In the genomic region with DNA sequence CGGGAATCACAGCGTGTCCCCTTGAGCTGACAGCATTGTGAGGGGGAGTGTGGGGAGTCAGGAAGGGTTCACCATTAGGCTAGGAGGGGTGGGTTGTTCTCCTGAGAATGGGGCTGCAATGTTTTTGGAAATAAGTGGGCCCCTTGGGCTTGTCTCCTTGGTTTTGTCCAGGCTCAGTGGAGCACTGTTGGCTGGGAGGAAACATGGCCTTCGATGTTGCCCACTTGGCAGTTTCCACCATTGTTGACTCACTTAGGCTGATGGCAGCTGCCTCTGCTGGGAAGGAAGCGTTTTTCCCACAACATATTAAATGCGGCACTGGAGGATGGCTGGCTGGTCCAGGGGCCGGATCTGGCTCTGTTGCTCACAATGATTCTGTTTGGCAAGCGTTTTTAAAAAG, we compare ENCODE assay signal across 18 cellular contexts.
DNase-seq lines count a peak whose midpoint lies in the region; ATAC-seq and TF ChIP-seq lines count a peak whose summit lies in the region.
"Had no signal": no experiment of that assay in that cellular context is flagged by ENCODE, and none has a peak within 500 bp of the region (broad histone marks: within the 10 kb centered on the region; RNA-seq: fewer than 3 reads in every experiment).

No MANE protein-coding gene starts in this region.

- in situ Hi-C loops in astrocyte of the cerebellum (cut with HindIII; ENCODE audit: low sequenced_read_pairs) = loop anchor here (25.0 kb wide), 1 partner anchor 489 kb away; no protein-coding TSS in a partner anchor

- no peaks in the 10 kb centered on the region for H4K20me1 ChIP-seq in GM23338 (replicated peaks; ENCODE audit: insufficient read depth)

- peaks cover 17% of the 10 kb centered on the region for H3K4me1 Mint-ChIP-seq in GM23338
- H3K4me1 Mint-ChIP-seq: activated naive CD4-positive, alpha-beta T cell treated with anti-CD3 and anti-CD28 coated beads, Interleukin-2, amount 10 ng/mL, durations not matched to agents 7 days and 5 days had no signal

- H3K36me3 ChIP-seq in GM23338 (ENCODE audit: insufficient read depth) = no peaks in the 10 kb centered on the region
- H3K36me3 ChIP-seq: SJCRH30 had no signal

- peaks cover 3% of the 10 kb centered on the region; the same call in 1 of the 3 replicates for H3K36me3 Mint-ChIP-seq in GM23338 (ENCODE audit: low read depth)
- H3K36me3 Mint-ChIP-seq: activated naive CD4-positive, alpha-beta T cell treated with anti-CD3 and anti-CD28 coated beads, Interleukin-2, amount 10 ng/mL, durations not matched to agents 7 days and 5 days had no signal

- TF ChIP-seq CTCF in astrocyte of the cerebellum (IDR thresholded peaks at IDR 0.05; ENCODE audit: low read depth, low read length, missing control alignments) = no peak
- TF ChIP-seq CTCF in GM23338 (conservative IDR thresholded peaks at IDR 0.05; ENCODE audit: low read depth in 2 of 2) = no peak

- no peaks in the 10 kb centered on the region for H3K9me2 ChIP-seq in GM23338 (ENCODE audit: insufficient read depth)

- H3K27me3 ChIP-seq in GM23338 (ENCODE audit: insufficient read depth) = no peaks in the 10 kb centered on the region
- H3K27me3 ChIP-seq: SJCRH30 had no signal

- H3K4me3 Mint-ChIP-seq in GM23338 = no peak overlapping the region
- H3K4me3 Mint-ChIP-seq: activated naive CD4-positive, alpha-beta T cell treated with anti-CD3 and anti-CD28 coated beads, Interleukin-2, amount 10 ng/mL, durations not matched to agents 7 days and 5 days; T-helper 2 cell treated with Interferon-gamma antibody and Interleukin-4, amounts not matched to agents 5 μg/mL and 100 μg/mL, for 36 hours had no signal

- no peak overlapping the region for H3K27ac Mint-ChIP-seq in GM23338
- H3K27ac Mint-ChIP-seq: activated naive CD4-positive, alpha-beta T cell treated with anti-CD3 and anti-CD28 coated beads, Interleukin-2, amount 10 ng/mL, durations not matched to agents 7 days and 5 days; T-helper 2 cell treated with Interferon-gamma antibody and Interleukin-4, amounts not matched to agents 5 μg/mL and 100 μg/mL, for 36 hours had no signal

- ATAC-seq in left cardiac atrium = peak; percentile 75 to 84
- no peak for ATAC-seq in GM23338

- H3K4me2 ChIP-seq in GM23338 = no peak overlapping the region

- H3K79me2 ChIP-seq in GM23338 (replicated peaks; ENCODE audit: insufficient read depth) = no peaks in the 10 kb centered on the region

- no peak overlapping the region for H3K27ac ChIP-seq in GM23338 (ENCODE audit: low read depth)
- H3K27ac ChIP-seq: SJCRH30 had no signal

- intact Hi-C loops in left cardiac atrium (cut with DNase I) = loop anchor here in 1 of 2 donors (10.0 kb wide), 1 partner anchor 72 kb away; no protein-coding TSS in a partner anchor

- H3K27me3 Mint-ChIP-seq in GM23338 (ENCODE audit: insufficient read depth, low read depth, poor library complexity) = peaks cover 8% of the 10 kb centered on the region
- H3K27me3 Mint-ChIP-seq: activated naive CD4-positive, alpha-beta T cell treated with anti-CD3 and anti-CD28 coated beads, Interleukin-2, amount 10 ng/mL, durations not matched to agents 7 days and 5 days had no signal

- H3K9me3 Mint-ChIP-seq in GM23338 = 0 out of 3 replicates have a peak, but pooled peaks cover 6% of the 10 kb centered on the region
- H3K9me3 Mint-ChIP-seq: T-helper 2 cell treated with Interferon-gamma antibody and Interleukin-4, amounts not matched to agents 5 μg/mL and 100 μg/mL, for 36 hours had no signal

- DNase-seq in EH (ENCODE audit: low read depth) (peak; percentile 39), astrocyte of the cerebellum (ENCODE audit: low read depth) (peak; percentile 43), left cardiac atrium (peak; percentile 46), putamen (ENCODE audit: low spot score) (peak; percentile 74), OCI-M2 (lab: John Stamatoyannopoulos, UW; ENCODE audit: unreplicated experiment) (no peak), GM23338 (ENCODE audit: low spot score) (no peak)
- DNase-seq in activated CD4-positive, alpha-beta T cell treated with anti-CD3 and anti-CD28 coated beads for 4 hours = no peak
- no peak for DNase-seq in activated CD4-positive, alpha-beta T cell treated with anti-CD3 and anti-CD28 coated beads for 48 hours
- DNase-seq: activated naive CD4-positive, alpha-beta T cell treated with anti-CD3 and anti-CD28 coated beads, Interleukin-2, amount 10 ng/mL, durations not matched to agents 7 days and 5 days; activated T-cell treated with anti-CD3 and anti-CD28 coated beads for 4 hours; AML-193; Calu3; effector memory CD4-positive, alpha-beta T cell; GF-D8; NCI-H187; NCI-H510A; SJCRH30 had no signal

- H3K4me3 ChIP-seq in astrocyte of the cerebellum (ENCODE audit: low read depth, low read length) (no peak overlapping the region), GM23338 (no peak overlapping the region)
- H3K4me3 ChIP-seq: SJCRH30 had no signal

- H3K4me1 ChIP-seq in GM23338 (ENCODE audit: insufficient read depth) = peaks cover 14% of the 10 kb centered on the region
- H3K4me1 ChIP-seq: SJCRH30 had no signal

- no peaks in the 10 kb centered on the region for H3F3A ChIP-seq in GM23338 (replicated peaks; ENCODE audit: low read depth)

- no peak overlapping the region for H2AFZ ChIP-seq in GM23338

TF ChIP-seq in GM23338, 12 proteins besides CTCF, POLR2A, EP300 and RAD21 (continues in another document):
- TF ChIP-seq, protein P1, sequence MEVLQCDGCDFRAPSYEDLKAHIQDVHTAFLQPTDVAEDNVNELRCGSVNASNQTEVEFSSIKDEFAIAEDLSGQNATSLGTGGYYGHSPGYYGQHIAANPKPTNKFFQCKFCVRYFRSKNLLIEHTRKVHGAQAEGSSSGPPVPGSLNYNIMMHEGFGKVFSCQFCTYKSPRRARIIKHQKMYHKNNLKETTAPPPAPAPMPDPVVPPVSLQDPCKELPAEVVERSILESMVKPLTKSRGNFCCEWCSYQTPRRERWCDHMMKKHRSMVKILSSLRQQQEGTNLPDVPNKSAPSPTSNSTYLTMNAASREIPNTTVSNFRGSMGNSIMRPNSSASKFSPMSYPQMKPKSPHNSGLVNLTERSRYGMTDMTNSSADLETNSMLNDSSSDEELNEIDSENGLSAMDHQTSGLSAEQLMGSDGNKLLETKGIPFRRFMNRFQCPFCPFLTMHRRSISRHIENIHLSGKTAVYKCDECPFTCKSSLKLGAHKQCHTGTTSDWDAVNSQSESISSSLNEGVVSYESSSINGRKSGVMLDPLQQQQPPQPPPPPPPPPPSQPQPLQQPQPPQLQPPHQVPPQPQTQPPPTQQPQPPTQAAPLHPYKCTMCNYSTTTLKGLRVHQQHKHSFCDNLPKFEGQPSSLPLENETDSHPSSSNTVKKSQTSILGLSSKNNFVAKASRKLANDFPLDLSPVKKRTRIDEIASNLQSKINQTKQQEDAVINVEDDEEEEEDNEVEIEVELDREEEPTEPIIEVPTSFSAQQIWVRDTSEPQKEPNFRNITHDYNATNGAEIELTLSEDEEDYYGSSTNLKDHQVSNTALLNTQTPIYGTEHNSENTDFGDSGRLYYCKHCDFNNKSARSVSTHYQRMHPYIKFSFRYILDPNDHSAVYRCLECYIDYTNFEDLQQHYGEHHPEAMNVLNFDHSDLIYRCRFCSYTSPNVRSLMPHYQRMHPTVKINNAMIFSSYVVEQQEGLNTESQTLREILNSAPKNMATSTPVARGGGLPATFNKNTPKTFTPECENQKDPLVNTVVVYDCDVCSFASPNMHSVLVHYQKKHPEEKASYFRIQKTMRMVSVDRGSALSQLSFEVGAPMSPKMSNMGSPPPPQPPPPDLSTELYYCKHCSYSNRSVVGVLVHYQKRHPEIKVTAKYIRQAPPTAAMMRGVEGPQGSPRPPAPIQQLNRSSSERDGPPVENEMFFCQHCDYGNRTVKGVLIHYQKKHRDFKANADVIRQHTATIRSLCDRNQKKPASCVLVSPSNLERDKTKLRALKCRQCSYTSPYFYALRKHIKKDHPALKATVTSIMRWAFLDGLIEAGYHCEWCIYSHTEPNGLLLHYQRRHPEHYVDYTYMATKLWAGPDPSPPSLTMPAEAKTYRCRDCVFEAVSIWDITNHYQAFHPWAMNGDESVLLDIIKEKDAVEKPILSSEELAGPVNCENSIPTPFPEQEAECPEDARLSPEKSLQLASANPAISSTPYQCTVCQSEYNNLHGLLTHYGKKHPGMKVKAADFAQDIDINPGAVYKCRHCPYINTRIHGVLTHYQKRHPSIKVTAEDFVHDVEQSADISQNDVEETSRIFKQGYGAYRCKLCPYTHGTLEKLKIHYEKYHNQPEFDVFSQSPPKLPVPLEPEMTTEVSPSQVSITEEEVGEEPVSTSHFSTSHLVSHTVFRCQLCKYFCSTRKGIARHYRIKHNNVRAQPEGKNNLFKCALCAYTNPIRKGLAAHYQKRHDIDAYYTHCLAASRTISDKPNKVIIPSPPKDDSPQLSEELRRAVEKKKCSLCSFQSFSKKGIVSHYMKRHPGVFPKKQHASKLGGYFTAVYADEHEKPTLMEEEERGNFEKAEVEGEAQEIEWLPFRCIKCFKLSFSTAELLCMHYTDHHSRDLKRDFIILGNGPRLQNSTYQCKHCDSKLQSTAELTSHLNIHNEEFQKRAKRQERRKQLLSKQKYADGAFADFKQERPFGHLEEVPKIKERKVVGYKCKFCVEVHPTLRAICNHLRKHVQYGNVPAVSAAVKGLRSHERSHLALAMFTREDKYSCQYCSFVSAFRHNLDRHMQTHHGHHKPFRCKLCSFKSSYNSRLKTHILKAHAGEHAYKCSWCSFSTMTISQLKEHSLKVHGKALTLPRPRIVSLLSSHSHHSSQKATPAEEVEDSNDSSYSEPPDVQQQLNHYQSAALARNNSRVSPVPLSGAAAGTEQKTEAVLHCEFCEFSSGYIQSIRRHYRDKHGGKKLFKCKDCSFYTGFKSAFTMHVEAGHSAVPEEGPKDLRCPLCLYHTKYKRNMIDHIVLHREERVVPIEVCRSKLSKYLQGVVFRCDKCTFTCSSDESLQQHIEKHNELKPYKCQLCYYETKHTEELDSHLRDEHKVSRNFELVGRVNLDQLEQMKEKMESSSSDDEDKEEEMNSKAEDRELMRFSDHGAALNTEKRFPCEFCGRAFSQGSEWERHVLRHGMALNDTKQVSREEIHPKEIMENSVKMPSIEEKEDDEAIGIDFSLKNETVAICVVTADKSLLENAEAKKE (CRISPR knock-in tag; IDR thresholded peaks at IDR 0.05) = no peak
- TF ChIP-seq STAT1 (IDR thresholded peaks at IDR 0.05; ENCODE audit: unreplicated experiment) (no peak), ETS1 (IDR thresholded peaks at IDR 0.05) (no peak), POLR2AphosphoS5 (IDR thresholded peaks at IDR 0.05; ENCODE audit: low read depth) (no peak), ZNF331 (CRISPR knock-in tag; IDR thresholded peaks at IDR 0.05; ENCODE audit: low read depth) (no peak), ZNF114 (CRISPR knock-in tag; IDR thresholded peaks at IDR 0.05) (no peak)

Comparison
In these comparisons a context has a peak if more than half of its experiments do, and no peak if none do; other contexts are left out.
1. DNase-seq: peak in EH (single experiment), astrocyte of the cerebellum (single experiment), left cardiac atrium (single experiment) and putamen (single experiment); none in OCI-M2 (single experiment), activated CD4-positive, alpha-beta T cell treated with anti-CD3 and anti-CD28 coated beads for 4 hours (0 of 2), activated CD4-positive, alpha-beta T cell treated with anti-CD3 and anti-CD28 coated beads for 48 hours (single experiment) and GM23338 (single experiment).